9 cellular contexts compared by ENCODE assay signal in genomic region chr17:7191571-7192270, GRCh38. TPM values are rescaled to one million over a fixed set of nuclear protein-coding genes. Genes with fewer than 3 reads are reported as not detected.
DNase-seq lines count a peak whose midpoint lies in the region; ATAC-seq and TF ChIP-seq lines count a peak whose summit lies in the region.
"Had no signal": no experiment of that assay in that cellular context is flagged by ENCODE, and none has a peak within 500 bp of the region (broad histone marks: within the 10 kb centered on the region; RNA-seq: fewer than 3 reads in every experiment).

No MANE protein-coding gene starts in this region.

- 85% methylated on average over 19 of the region's 26 CpGs for WGBS in hepatocyte (ENCODE audit: low lambda C conversion rate, missing lambda C conversion rate)
- WGBS in aorta, 2 donors, result 74 to 75% methylated on average over 26 of the region's 26 CpGs

- no peaks in the 10 kb centered on the region for H3K79me2 ChIP-seq in hepatocyte

- ATAC-seq in aorta (ENCODE audit: low FRiP score) (peak; percentile 50), HG03565 (IDR thresholded peaks at IDR 0.05; ENCODE audit: unreplicated experiment) (no peak), HG03439 (IDR thresholded peaks at IDR 0.05; ENCODE audit: unreplicated experiment) (no peak)

- no peaks in the 10 kb centered on the region for H3K9me2 ChIP-seq in hepatocyte (replicated peaks; ENCODE audit: insufficient read depth)

- no peaks in the 10 kb centered on the region for H3K4me1 ChIP-seq in hepatocyte (ENCODE audit: insufficient read depth)
- H3K4me1 ChIP-seq in aorta (ENCODE audit: control insufficient read depth in 1 of 2, insufficient read depth in 2 of 2, low read length in 2 of 2), result no peaks in the 10 kb centered on the region

- intact Hi-C loops in aorta (cut with DNase I), result no loop called here

- H3K4me2 ChIP-seq in hepatocyte, result no peak overlapping the region

- DNase-seq in stimulated activated CD4-positive, alpha-beta T cell treated with anti-CD3 and anti-CD28 coated beads, Interleukin-4, amount 100 ng/mL, for 1 hour, result peak; percentile 33
- DNase-seq in stimulated activated CD4-positive, alpha-beta T cell treated with anti-CD3 and anti-CD28 coated beads, Interleukin-1b, Interleukin-23, amount 100 ng/mL, for 48 hours, result no peak
- DNase-seq in SW480 (ENCODE audit: low spot score) (peak; percentile 21), hepatocyte (ENCODE audit: low spot score) (peak; percentile 66), aorta (peak; percentile 58 to 76), NCI-H1436 (lab: John Stamatoyannopoulos, UW) (no peak)

- H3K27me3 ChIP-seq in hepatocyte (no peaks in the 10 kb centered on the region), aorta (ENCODE audit: control insufficient read depth in 1 of 2, insufficient read depth in 2 of 2, low read length in 1 of 2) (no peaks in the 10 kb centered on the region)

- H3K9me3 ChIP-seq in hepatocyte (ENCODE audit: low read depth), result no peaks in the 10 kb centered on the region
- H3K9me3 ChIP-seq in aorta (ENCODE audit: control insufficient read depth, low read length), result no peaks in the 10 kb centered on the region

- no peaks in the 10 kb centered on the region for H4K20me1 ChIP-seq in hepatocyte (ENCODE audit: insufficient read depth, poor library complexity, severe bottlenecking)

- no peak for TF ChIP-seq CTCF in hepatocyte (IDR thresholded peaks at IDR 0.05; ENCODE audit: poor library complexity)

- H3K36me3 ChIP-seq in hepatocyte (replicated peaks; ENCODE audit: insufficient read depth, low read depth) (no peaks in the 10 kb centered on the region), aorta (ENCODE audit: control insufficient read depth in 1 of 2, insufficient read depth in 2 of 2, low read length in 1 of 2) (no peaks in the 10 kb centered on the region)

- no peak overlapping the region for H2AFZ ChIP-seq in hepatocyte

- no peak overlapping the region for H3K4me3 ChIP-seq in hepatocyte
- H3K4me3 ChIP-seq in aorta (ENCODE audit: low read length in 2 of 2), result no peak overlapping the region

- H3K27ac ChIP-seq in hepatocyte, result no peak overlapping the region
- H3K27ac ChIP-seq in aorta (ENCODE audit: low read depth in 1 of 2, low read length in 2 of 2), result no peak overlapping the region
- H3K27ac ChIP-seq: epithelial cell of prostate had no signal

RNA-seq across cellular contexts. Expression of gene ASGR1, which starts 12.6 kb away (rescaled TPM):
- total RNA-seq in hepatocyte, result 59.6 and 74.0 TPM in 2 replicates
- polyA plus RNA-seq in hepatocyte, result 113 and 140 TPM in 2 replicates
- total RNA-seq in aorta, result 1 to 10 TPM; 2.6 to 3.9 TPM
- 1 to 10 TPM; 2.0 to 5.4 TPM for polyA plus RNA-seq in aorta

RNA-seq across cellular contexts. Expression of gene DLG4, which starts 27.9 kb away (rescaled TPM):
- total RNA-seq in hepatocyte (8.4 and 10.7 TPM in 2 replicates), aorta (10 to 100 TPM; 23.3 to 54.7 TPM)
- polyA plus RNA-seq in hepatocyte (2.9 and 7.6 TPM in 2 replicates), aorta (10 to 100 TPM in 1 of 2 donors, 1 to 10 TPM in 1; 6.6 to 15.4 TPM)

RNA-seq across cellular contexts. Expression of gene ACADVL, which starts 28.0 kb away (rescaled TPM):
- total RNA-seq in hepatocyte, result 298 and 469 TPM in 2 replicates
- polyA plus RNA-seq in hepatocyte, result 1,250 and 1,676 TPM in 2 replicates
- 100 to 1,000 TPM; 387 to 486 TPM for total RNA-seq in aorta
- 1,000 to 10,000 TPM in 1 of 2 donors, 100 to 1,000 TPM in 1; 159 to 1,724 TPM for polyA plus RNA-seq in aorta

RNA-seq across cellular contexts. Expression of gene DVL2, which starts 42.6 kb away (rescaled TPM):
- total RNA-seq in hepatocyte (56.1 and 62.1 TPM in 2 replicates), aorta (10 to 100 TPM; 25.2 to 45.6 TPM)
- polyA plus RNA-seq in hepatocyte (74.6 and 74.7 TPM in 2 replicates), aorta (10 to 100 TPM; 10.0 to 25.0 TPM)

RNA-seq across cellular contexts. Expression of gene PHF23, which starts 47.5 kb away (rescaled TPM):
- total RNA-seq in hepatocyte (53.9 and 57.9 TPM in 2 replicates), aorta (10 to 100 TPM; 24.4 to 30.8 TPM)
- polyA plus RNA-seq in hepatocyte (77.7 and 78.6 TPM in 2 replicates), aorta (10 to 100 TPM; 19.2 to 28.4 TPM)

Comparison
In these comparisons a context has a peak if more than half of its experiments do, and no peak if none do; other contexts are left out.
1. DNase-seq: peak in stimulated activated CD4-positive, alpha-beta T cell treated with anti-CD3 and anti-CD28 coated beads, Interleukin-4, amount 100 ng/mL, for 1 hour (single experiment), SW480 (single experiment), hepatocyte (single experiment) and aorta (2 of 2); none in stimulated activated CD4-positive, alpha-beta T cell treated with anti-CD3 and anti-CD28 coated beads, Interleukin-1b, Interleukin-23, amount 100 ng/mL, for 48 hours (single experiment) and NCI-H1436 (single experiment).
2. RNA of gene ASGR1, which starts 12.6 kb away (total RNA-seq): 59.6 to 74.0 TPM in hepatocyte; 2.6 to 3.9 TPM in aorta; every median in the first group is over 10 times any median in the second.